ENCODE assay signal across 24 cellular contexts in the genomic region with DNA sequence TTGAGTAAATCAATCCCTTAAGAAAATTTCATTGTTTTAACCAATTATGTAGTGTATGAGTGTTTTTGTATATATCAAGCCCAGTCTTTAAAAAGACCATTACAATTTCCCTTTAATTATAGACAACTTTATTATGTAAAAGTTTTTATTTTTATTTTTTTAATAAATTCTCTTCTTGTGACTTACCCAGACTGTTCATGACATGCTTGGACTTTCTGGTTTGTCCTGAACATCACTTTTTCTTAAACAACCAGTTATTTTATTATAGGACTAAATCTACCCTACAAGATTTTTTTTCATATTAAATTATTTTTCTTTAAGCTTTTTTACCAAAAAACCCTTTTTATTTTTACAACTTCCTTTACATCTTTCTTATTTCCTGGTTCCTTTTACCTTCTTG.
"Had no signal": no experiment of that assay in that cellular context is flagged by ENCODE, and none has a peak within 500 bp of the region (broad histone marks: within the 10 kb centered on the region; RNA-seq: fewer than 3 reads in every experiment).

No MANE protein-coding gene starts in this region.

- H3K27me3 ChIP-seq: hepatocyte, transverse colon, uterus had no signal

- H3K27ac ChIP-seq: coronary artery, epithelial cell of prostate, hepatocyte, transverse colon, uterus had no signal

- H3K4me3 ChIP-seq: coronary artery, hepatocyte, transverse colon, uterus had no signal

- ATAC-seq: activated CD4-positive, alpha-beta T cell treated with anti-CD3 and anti-CD28 coated beads for 36 hours; activated T-cell treated with anti-CD3 and anti-CD28 coated beads, Interleukin-2, amount 50 U/mL, for 4 hours; left ventricle myocardium superior; natural killer cell; stimulated activated naive B cell treated with anti-CD40 and anti-IgM and Interleukin-4, amounts not matched to agents 10 μg/mL and 1 μg/mL and 100 μg/mL, for 72 hours had no signal

- H2AFZ ChIP-seq: hepatocyte had no signal

- H3K4me1 ChIP-seq: transverse colon, uterus had no signal

- H3K9me3 ChIP-seq: uterus had no signal

- H3K79me2 ChIP-seq: hepatocyte had no signal

- H3K36me3 ChIP-seq: transverse colon, uterus had no signal

- DNase-seq: activated B cell treated with CpG ODN at 0.5 μM for 24 hours; activated CD4-positive, alpha-beta T cell treated with anti-CD3 and anti-CD28 coated beads for 36 hours; activated CD4-positive, alpha-beta T cell treated with anti-CD3 and anti-CD28 coated beads, Interleukin-2, amount 50 U/mL, for 4 hours; activated CD8-positive, alpha-beta memory T cell treated with anti-CD3 and anti-CD28 coated beads for 24 hours; activated CD8-positive, alpha-beta memory T cell treated with anti-CD3 and anti-CD28 coated beads, Interleukin-2, amount 50 U/mL, for 48 hours; activated naive CD4-positive, alpha-beta T cell; activated naive CD8-positive, alpha-beta T cell treated with anti-CD3 and anti-CD28 coated beads for 36 hours; activated T-cell treated with anti-CD3 and anti-CD28 coated beads, Interleukin-2, amount 50 U/mL, for 4 hours; cerebellar nuclear complex; foreskin fibroblast; left ventricle myocardium superior; mammary epithelial cell; midbrain; natural killer cell; retina; stimulated activated CD4-positive, alpha-beta T cell treated with anti-CD3 and anti-CD28 coated beads, Interleukin-2, amount 100 ng/mL, for 48 hours; stimulated activated CD8-positive, alpha-beta memory T cell treated with anti-CD3 and anti-CD28 coated beads, Interleukin-4, amount 100 ng/mL, for 48 hours; stimulated activated naive B cell treated with anti-CD40 and anti-IgM and Interleukin-4, amounts not matched to agents 10 μg/mL and 1 μg/mL and 100 μg/mL, for 72 hours; T1000; transverse colon; uterus had no signal

- H3K4me2 ChIP-seq: hepatocyte had no signal
